Comparison of ENCODE assay signal across 27 cellular contexts in the genomic region with DNA sequence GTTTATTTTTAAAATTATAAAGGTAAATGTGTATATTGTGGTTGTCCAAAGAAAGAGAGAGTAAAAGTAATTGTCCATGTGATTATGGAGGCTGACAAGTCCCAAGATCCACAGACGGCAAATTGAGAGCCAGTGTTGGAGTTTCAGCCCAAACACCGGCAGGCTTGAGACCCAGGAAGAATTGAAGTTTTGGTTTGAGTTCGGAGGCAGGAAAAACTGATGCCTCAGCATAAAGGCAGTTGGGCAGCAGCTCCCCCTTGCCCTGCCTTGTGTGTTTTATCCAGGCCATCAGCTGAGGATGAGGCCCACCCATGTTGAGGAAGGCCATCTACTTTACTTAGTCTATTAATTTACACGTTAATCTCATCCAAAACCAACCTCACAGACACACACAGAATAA.
"Had no signal": no experiment of that assay in that cellular context is flagged by ENCODE, and none has a peak within 500 bp of the region (broad histone marks: within the 10 kb centered on the region; RNA-seq: fewer than 3 reads in every experiment).

No MANE protein-coding gene starts in this region.

- H3K4me3 ChIP-seq: body of pancreas, Peyer's patch had no signal

- H3K27ac ChIP-seq: body of pancreas, Peyer's patch, RWPE1 had no signal

- FAIRE-seq: bronchial epithelial cell had no signal

- DNase-seq: activated CD4-positive, alpha-beta T cell treated with anti-CD3 and anti-CD28 coated beads for 48 hours; activated CD4-positive, alpha-beta T cell treated with anti-CD3 and anti-CD28 coated beads, Interleukin-2, amount 50 U/mL, for 4 hours; activated CD4-positive, CD25-positive, alpha-beta regulatory T cell treated with anti-CD3 and anti-CD28 coated beads, Interleukin-2, amount 50 U/mL, for 72 hours; activated CD8-positive, alpha-beta memory T cell treated with anti-CD3 and anti-CD28 coated beads, Interleukin-2, amount 50 U/mL, for 48 hours; activated CD8-positive, alpha-beta T cell treated with anti-CD3 and anti-CD28 coated beads, Interleukin-2, amount 10 ng/mL, durations not matched to agents 7 days and 5 days; activated naive CD4-positive, alpha-beta T cell treated with anti-CD3 and anti-CD28 coated beads, Interleukin-2, amount 50 U/mL, for 16 hours; activated T-cell treated with anti-CD3 and anti-CD28 coated beads, Interleukin-2, amount 50 U/mL, for 1 hour; aorta; body of pancreas; central memory CD4-positive, alpha-beta T cell; Karpas-422; MM.1S; NCI-H1105; NCI-H1436; NCI-H1694 treated with DMSO at 0.1 percent for 48 hours; NCI-H2029 treated with DMSO at 0.1 percent for 48 hours; NCI-H510A treated with DMSO at 0.1 percent for 48 hours; NCI-H69; NK-92 treated with Interleukin-12 subunit alpha and Interleukin-12 subunit beta, amount 100 ng/mL, for 24 hours; OCI-M1; Peyer's patch; SHP77; T-helper 17 cell; T-helper 9 cell had no signal

- H3K36me3 ChIP-seq: Peyer's patch had no signal

- H3K9me3 ChIP-seq: body of pancreas, Peyer's patch had no signal

- H3K4me1 ChIP-seq: body of pancreas, Peyer's patch had no signal

- ATAC-seq: activated CD8-positive, alpha-beta T cell treated with anti-CD3 and anti-CD28 coated beads, Interleukin-2, amount 10 ng/mL, durations not matched to agents 7 days and 5 days; body of pancreas; T-helper 17 cell; WTC11 had no signal

- H3K27me3 ChIP-seq: body of pancreas, Peyer's patch had no signal
